In the genomic region with DNA sequence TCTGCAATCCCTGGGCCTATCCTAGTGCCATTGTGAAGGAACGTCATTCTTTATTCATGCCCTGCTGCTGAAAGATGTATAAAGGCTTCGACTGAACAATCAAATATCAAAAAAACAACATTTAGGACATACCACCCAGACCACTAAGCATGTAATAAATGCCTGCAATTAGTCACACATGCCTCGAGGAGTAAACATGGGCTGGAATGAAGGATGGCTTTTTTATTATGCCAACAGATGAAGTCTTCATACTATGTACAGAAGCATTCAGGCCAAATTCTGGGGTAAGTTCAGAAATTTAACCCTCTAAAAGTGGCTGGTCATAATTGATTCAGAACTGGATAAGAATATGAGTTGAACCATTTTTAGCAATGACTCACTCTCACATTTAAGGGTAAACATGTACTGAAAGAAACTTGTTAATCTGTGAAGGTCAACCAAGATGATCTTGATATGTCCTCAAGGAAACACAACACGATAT, we compare ENCODE assay signal across 1 cellular context.
TF ChIP-seq lines count a peak whose summit lies in the region.

No MANE protein-coding gene starts in this region.

TF ChIP-seq in SK-N-SH, 30 proteins besides CTCF, POLR2A, EP300 and RAD21 (continued from another document):
- TF ChIP-seq, protein P1, sequence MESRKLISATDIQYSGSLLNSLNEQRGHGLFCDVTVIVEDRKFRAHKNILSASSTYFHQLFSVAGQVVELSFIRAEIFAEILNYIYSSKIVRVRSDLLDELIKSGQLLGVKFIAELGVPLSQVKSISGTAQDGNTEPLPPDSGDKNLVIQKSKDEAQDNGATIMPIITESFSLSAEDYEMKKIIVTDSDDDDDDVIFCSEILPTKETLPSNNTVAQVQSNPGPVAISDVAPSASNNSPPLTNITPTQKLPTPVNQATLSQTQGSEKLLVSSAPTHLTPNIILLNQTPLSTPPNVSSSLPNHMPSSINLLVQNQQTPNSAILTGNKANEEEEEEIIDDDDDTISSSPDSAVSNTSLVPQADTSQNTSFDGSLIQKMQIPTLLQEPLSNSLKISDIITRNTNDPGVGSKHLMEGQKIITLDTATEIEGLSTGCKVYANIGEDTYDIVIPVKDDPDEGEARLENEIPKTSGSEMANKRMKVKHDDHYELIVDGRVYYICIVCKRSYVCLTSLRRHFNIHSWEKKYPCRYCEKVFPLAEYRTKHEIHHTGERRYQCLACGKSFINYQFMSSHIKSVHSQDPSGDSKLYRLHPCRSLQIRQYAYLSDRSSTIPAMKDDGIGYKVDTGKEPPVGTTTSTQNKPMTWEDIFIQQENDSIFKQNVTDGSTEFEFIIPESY (IDR thresholded peaks at IDR 0.05; ENCODE audit: borderline replicate concordance, low read depth) = no peak
- TF ChIP-seq FOXM1 (IDR thresholded peaks at IDR 0.05; ENCODE audit: low read depth) (no peak), TEAD4 (IDR thresholded peaks at IDR 0.05; ENCODE audit: borderline replicate concordance, insufficient read depth) (no peak), GABPA (IDR thresholded peaks at IDR 0.05; ENCODE audit: low read depth) (no peak), RFX5 (IDR thresholded peaks at IDR 0.05; ENCODE audit: low read length) (no peak), GATA2 (CRISPR knock-in tag; IDR thresholded peaks at IDR 0.05) (no peak), YY1 (IDR thresholded peaks at IDR 0.05; ENCODE audit: low read depth) (no peak), SMC3 (IDR thresholded peaks at IDR 0.05; ENCODE audit: low read depth, low read length) (no peak), FOXJ3 (CRISPR knock-in tag; IDR thresholded peaks at IDR 0.05) (no peak), EZH2phosphoT487 (IDR thresholded peaks at IDR 0.05; ENCODE audit: borderline replicate concordance, low read depth) (no peak), NRF1 (IDR thresholded peaks at IDR 0.05; ENCODE audit: low read depth, low read length) (no peak), ELF1 (IDR thresholded peaks at IDR 0.05) (no peak), MXI1 (IDR thresholded peaks at IDR 0.05; ENCODE audit: low read depth, low read length) (no peak), TAF1 (IDR thresholded peaks at IDR 0.05; ENCODE audit: borderline replicate concordance, low read depth, low read length) (no peak), CHD2 (IDR thresholded peaks at IDR 0.05; ENCODE audit: low read length, partially characterized antibody) (no peak)
